ENCODE assay signal across 15 cellular contexts in genomic region chr3:146334151-146334550, GRCh38.
DNase-seq lines count a peak whose midpoint lies in the region; ATAC-seq, FAIRE-seq and TF ChIP-seq lines count a peak whose summit lies in the region.
"Had no signal": no experiment of that assay in that cellular context is flagged by ENCODE, and none has a peak within 500 bp of the region (broad histone marks: within the 10 kb centered on the region; RNA-seq: fewer than 3 reads in every experiment).

No MANE protein-coding gene starts in this region.

- in situ Hi-C loops in HepG2 (cut with HindIII; ENCODE audit: extremely low pct_ligation_motif_present, low pct_unique_long_range_greater_than_20kb): loop anchor here (10.0 kb wide), 1 partner anchor 241 kb away; no protein-coding TSS in a partner anchor

- no peaks in the 10 kb centered on the region for H3K4me1 ChIP-seq in HepG2 (ENCODE audit: insufficient read depth, low read length)
- no peaks in the 10 kb centered on the region for H3K4me1 ChIP-seq in trophoblast cell (ENCODE audit: control insufficient read depth in 1 of 2, insufficient read depth in 2 of 2, low read length in 2 of 2)
- no peaks in the 10 kb centered on the region for H3K4me1 ChIP-seq in aorta (ENCODE audit: control insufficient read depth in 1 of 2, insufficient read depth in 2 of 2, low read length in 2 of 2)

- H3K4me3 ChIP-seq in LNCaP clone FGC (ENCODE audit: low read depth, low read length): no peak overlapping the region
- H3K4me3 ChIP-seq in choroid plexus epithelial cell (ENCODE audit: low read depth, low read length): no peak overlapping the region
- no peak overlapping the region for H3K4me3 ChIP-seq in HepG2 (replicated peaks in 1 of 3; ENCODE audit: insufficient read depth in 1 of 3, low read depth in 2 of 3, low read length in 3 of 3)
- no peak overlapping the region for H3K4me3 ChIP-seq in trophoblast cell (ENCODE audit: low read depth, low read length)
- no peak overlapping the region for H3K4me3 ChIP-seq in aorta (ENCODE audit: low read length in 2 of 2)
- H3K4me3 ChIP-seq: PC-9, thoracic aorta had no signal

- H3K27ac ChIP-seq in HepG2 (ENCODE audit: extremely low read length, insufficient read depth, low read length): no peak overlapping the region
- no peak overlapping the region for H3K27ac ChIP-seq in trophoblast cell (ENCODE audit: low read depth, low read length)
- no peak overlapping the region for H3K27ac ChIP-seq in aorta (ENCODE audit: low read depth in 1 of 2, low read length in 2 of 2)
- H3K27ac ChIP-seq: PC-9, thoracic aorta had no signal

- H2AK5ac ChIP-seq in trophoblast cell (ENCODE audit: low read length): no peak overlapping the region

- H4K91ac ChIP-seq in trophoblast cell (ENCODE audit: low read depth, low read length): no peak overlapping the region

- POLR2A ChIA-PET in HepG2 (lab: Yijun Ruan, JAX) (no interaction called here), HEK293T (lab: Yijun Ruan, JAX) (no interaction called here)

- H2BK120ac ChIP-seq in trophoblast cell (ENCODE audit: insufficient read depth, low read length, poor library complexity): no peak overlapping the region

- no peak overlapping the region for H2BK12ac ChIP-seq in trophoblast cell (ENCODE audit: low read length)

- H3K79me1 ChIP-seq in trophoblast cell (ENCODE audit: low read length): no peaks in the 10 kb centered on the region

- 54% methylated on average over 7 of the region's 7 CpGs for WGBS in HepG2 (ENCODE audit: low lambda C conversion rate)
- WGBS in trophoblast cell (ENCODE audit: extremely low coverage, insufficient coverage, insufficient read length): no CpG with 5 or more reads among the region's 7 CpGs
- WGBS in aorta, 2 donors: 93 to 97% methylated on average over 7 of the region's 7 CpGs

- H2BK5ac ChIP-seq in trophoblast cell (ENCODE audit: low read depth, low read length, poor library complexity): no peak overlapping the region

- FAIRE-seq in HepG2 (lab: Jason Lieb, UNC): no peak
- FAIRE-seq: H54 had no signal

- no peak for ATAC-seq in HepG2
- ATAC-seq in left lobe of liver: no peak
- no peak for ATAC-seq in aorta (ENCODE audit: low FRiP score)
- ATAC-seq: activated T-helper 17 cell treated with anti-CD3 and anti-CD28 coated beads, Interleukin-2, amount 50 U/mL, for 72 hours had no signal

- no peak overlapping the region for H3K23ac ChIP-seq in trophoblast cell (ENCODE audit: low read length)

- DNase-seq in COR-L47 (lab: John Stamatoyannopoulos, UW) (peak; percentile 11), LNCaP clone FGC (ENCODE audit: low read depth) (no peak), choroid plexus epithelial cell (ENCODE audit: low read depth) (peak; percentile 76), HepG2 (ENCODE audit: low spot score) (no peak), left lobe of liver (ENCODE audit: low spot score) (no peak), trophoblast cell (no peak), aorta (no peak), HEK293T (ENCODE audit: extremely low spot score) (no peak)
- DNase-seq: activated B cell treated with CpG ODN at 0.5 μM for 24 hours, cortex of kidney, NCI-H1694, PC-9 had no signal

- no peak for TF ChIP-seq RAD21 in HepG2 (CRISPR knock-in tag; IDR thresholded peaks at IDR 0.05)

- TF ChIP-seq CTCF in LNCaP clone FGC (IDR thresholded peaks at IDR 0.05; ENCODE audit: control insufficient read depth, extremely low read depth, insufficient read depth) (peak; percentile 27), choroid plexus epithelial cell (conservative IDR thresholded peaks at IDR 0.05; ENCODE audit: low read depth, low read length) (peak; percentile 69), HepG2 (CRISPR knock-in tag; IDR thresholded peaks at IDR 0.05) (no peak)

- CTCF ChIA-PET in HepG2 (lab: Yijun Ruan, JAX; ENCODE audit: low intra/inter-chr PET ratio, low total read pairs) (no interaction called here), HEK293T (lab: Yijun Ruan, JAX) (no interaction called here)

- no peaks in the 10 kb centered on the region for H3K9me3 ChIP-seq in HepG2 (ENCODE audit: low read length)
- no peaks in the 10 kb centered on the region for H3K9me3 ChIP-seq in trophoblast cell (ENCODE audit: insufficient read depth, low read depth, low read length)
- H3K9me3 ChIP-seq in aorta (ENCODE audit: control insufficient read depth, low read length): no peaks in the 10 kb centered on the region
- H3K9me3 ChIP-seq: thoracic aorta had no signal

- H3K27me3 ChIP-seq in HepG2 (ENCODE audit: control insufficient read depth in 1 of 2, insufficient read depth in 2 of 2, low read length in 2 of 2) (no peaks in the 10 kb centered on the region; a peak in 1 of 5 replicates), trophoblast cell (ENCODE audit: insufficient read depth, low read length) (no peaks in the 10 kb centered on the region), aorta (ENCODE audit: control insufficient read depth in 1 of 2, insufficient read depth in 2 of 2, low read length in 1 of 2) (no peaks in the 10 kb centered on the region)

- no peak overlapping the region for H3K18ac ChIP-seq in trophoblast cell (ENCODE audit: low read length)

- BruUV-seq in HepG2 (replicated peaks; lab: Mats Ljungman, UMichigan): no TSS peak

- H4K20me1 ChIP-seq in HepG2 (ENCODE audit: insufficient read depth, low read length): no peaks in the 10 kb centered on the region

- TF ChIP-seq POLR2A in HepG2 (IDR thresholded peaks at IDR 0.05; ENCODE audit: insufficient read depth in 1 of 2, low read depth in 2 of 2, low read length in 2 of 2): no peak

- H3K79me2 ChIP-seq in HepG2 (ENCODE audit: insufficient read depth, low read length) (no peaks in the 10 kb centered on the region), trophoblast cell (ENCODE audit: control insufficient read depth, insufficient read depth, low read length, poor library complexity) (no peaks in the 10 kb centered on the region)

- H3K14ac ChIP-seq in trophoblast cell (ENCODE audit: low read length): no peak overlapping the region

- H3K4ac ChIP-seq in trophoblast cell (ENCODE audit: low read depth, low read length): no peak overlapping the region

- no peak for TF ChIP-seq EP300 in HepG2 (IDR thresholded peaks at IDR 0.05; ENCODE audit: low read depth in 2 of 2, low read length in 2 of 2)
- TF ChIP-seq EP300 in HepG2 (CRISPR knock-in tag; IDR thresholded peaks at IDR 0.05; ENCODE audit: borderline replicate concordance): no peak

- no peak overlapping the region for H3K9ac ChIP-seq in HepG2 (ENCODE audit: insufficient read depth, low read depth, low read length)
- no peak overlapping the region for H3K9ac ChIP-seq in trophoblast cell (ENCODE audit: low read length)

- intact Hi-C loops in HepG2 (cut with micrococcal nuclease; ENCODE audit: unreplicated experiment): no loop called here
- intact Hi-C loops in aorta (cut with DNase I): loop anchor here (10.0 kb wide), 1 partner anchor 241 kb away; no protein-coding TSS in a partner anchor

- H3K4me2 ChIP-seq in HepG2 (ENCODE audit: low read depth, low read length) (no peak overlapping the region), trophoblast cell (ENCODE audit: low read length) (no peak overlapping the region)
- H3K4me2 ChIP-seq: PC-9 had no signal

- H3K36me3 ChIP-seq in HepG2 (replicated peaks in 1 of 2; ENCODE audit: control insufficient read depth in 1 of 2, insufficient read depth in 2 of 2, low read length in 2 of 2) (no peaks in the 10 kb centered on the region), trophoblast cell (ENCODE audit: control insufficient read depth in 1 of 2, insufficient read depth in 2 of 2, low read length in 2 of 2) (no peaks in the 10 kb centered on the region), aorta (ENCODE audit: control insufficient read depth in 1 of 2, insufficient read depth in 2 of 2, low read length in 1 of 2) (no peaks in the 10 kb centered on the region)
- H3K36me3 ChIP-seq: thoracic aorta had no signal

- no peak overlapping the region for H4K12ac ChIP-seq in trophoblast cell (ENCODE audit: low read depth, low read length)

- H2AFZ ChIP-seq in HepG2 (ENCODE audit: low read length) (no peak overlapping the region), trophoblast cell (ENCODE audit: insufficient read depth, low read length, poor library complexity) (no peak overlapping the region)
- H2AFZ ChIP-seq: PC-9 had no signal

- H4K8ac ChIP-seq in trophoblast cell (ENCODE audit: low read depth, low read length): no peak overlapping the region

TF ChIP-seq in HepG2, 621 proteins besides CTCF, POLR2A, EP300 and RAD21:
- TF ChIP-seq STAG1 (CRISPR knock-in tag; IDR thresholded peaks at IDR 0.05) (peak; percentile 25; the same call in 1 of the 2 replicates), ZNF703 (CRISPR knock-in tag; IDR thresholded peaks at IDR 0.05; ENCODE audit: borderline replicate concordance) (no peak)
TF ChIP-seq in HepG2: peak in this region for 1.

TF ChIP-seq in HEK293T, 16 proteins besides CTCF, POLR2A, EP300 and RAD21:
- no peak for TF ChIP-seq FOXM1 (IDR thresholded peaks at IDR 0.05; ENCODE audit: borderline replicate concordance)
- TF ChIP-seq PKNOX1 (IDR thresholded peaks at IDR 0.05): no peak
- TF ChIP-seq FOXA1 (IDR thresholded peaks at IDR 0.05): no peak
- TF ChIP-seq LEF1 (IDR thresholded peaks at IDR 0.05; ENCODE audit: borderline replicate concordance): no peak
- TF ChIP-seq TARDBP (IDR thresholded peaks at IDR 0.05): no peak
- no peak for TF ChIP-seq CTBP1 (IDR thresholded peaks at IDR 0.05; ENCODE audit: borderline replicate concordance)
- no peak for TF ChIP-seq FOXK2 (IDR thresholded peaks at IDR 0.05)
- no peak for TF ChIP-seq SUZ12 (IDR thresholded peaks at IDR 0.05)
- TF ChIP-seq ARNT (IDR thresholded peaks at IDR 0.05): no peak
- TF ChIP-seq SP1 (IDR thresholded peaks at IDR 0.05): no peak
- TF ChIP-seq HDGF (IDR thresholded peaks at IDR 0.05; ENCODE audit: borderline replicate concordance): no peak
- no peak for TF ChIP-seq L3MBTL2 (conservative IDR thresholded peaks at IDR 0.05)
- TF ChIP-seq BHLHE40 (IDR thresholded peaks at IDR 0.05; ENCODE audit: borderline replicate concordance): no peak
- TF ChIP-seq ZNF384 (IDR thresholded peaks at IDR 0.05): no peak
- no peak for TF ChIP-seq ELF4 (IDR thresholded peaks at IDR 0.05)
- TF ChIP-seq NFRKB (IDR thresholded peaks at IDR 0.05): no peak

Comparison
In these comparisons a context has a peak if more than half of its experiments do, and no peak if none do; other contexts are left out.
1. DNase-seq: peak in COR-L47 (single experiment) and choroid plexus epithelial cell (single experiment); none in LNCaP clone FGC (single experiment), HepG2 (single experiment), left lobe of liver (single experiment), trophoblast cell (0 of 2), aorta (0 of 2) and HEK293T (single experiment).